8 cellular contexts compared by ENCODE assay signal in genomic region chr7:74660202-74660601, GRCh38. TPM values are rescaled to one million over a fixed set of nuclear protein-coding genes. Genes with fewer than 3 reads are reported as not detected.
A peak's percentile ranks its signal among the peaks of the same experiment; 100 is the strongest.
DNase-seq lines count a peak whose midpoint lies in the region; ATAC-seq and TF ChIP-seq lines count a peak whose summit lies in the region.
"Not testable (repeated sequence)": the region's sequence is repeated elsewhere in the genome, so short reads cannot be mapped to it uniquely, and the experiment has no call there.

No MANE protein-coding gene starts in this region.

- H3K9me3 ChIP-seq in CD4-positive, alpha-beta memory T cell (ENCODE audit: control insufficient read depth in 1 of 2, low read length in 2 of 2); T-helper 17 cell (ENCODE audit: control insufficient read depth, low read length, poor library complexity, severe bottlenecking); left lung; parathyroid adenoma (ENCODE audit: control insufficient read depth, low read length); testis: not testable (repeated sequence)

- H3K4me2 ChIP-seq in parathyroid adenoma (ENCODE audit: low read length) = peak overlapping the region; percentile 90

- not testable (repeated sequence) for ATAC-seq in T-helper 17 cell; activated naive CD8-positive, alpha-beta T cell treated with anti-CD3 and anti-CD28 coated beads, Interleukin-2, amount 50 U/mL, for 24 hours; left lung

- POLR2A ChIA-PET in CD4-positive, alpha-beta memory T cell (lab: Charles Lee; ENCODE audit: partially characterized antibody) = not testable (repeated sequence)

- peak overlapping the region; percentile 36 for H3K27ac ChIP-seq in CD4-positive, alpha-beta memory T cell (ENCODE audit: low read depth, low read length)
- H3K27ac ChIP-seq in left lung (peak overlapping the region; percentile 83 to 98), testis (peak overlapping the region; percentile 44 to 100)
- H3K27ac ChIP-seq in parathyroid adenoma = not testable (repeated sequence)

- peaks cover 0 to 34% of the 10 kb centered on the region in 2 donors for H3K36me3 Mint-ChIP-seq in CD4-positive, alpha-beta memory T cell
- H3K36me3 Mint-ChIP-seq in IgD-negative memory B cell; T-helper 17 cell (ENCODE audit: low read depth): not testable (repeated sequence)
- H3K36me3 Mint-ChIP-seq in activated naive CD8-positive, alpha-beta T cell treated with anti-CD3 and anti-CD28 coated beads, Interleukin-2, amount 50 U/mL, for 24 hours (ENCODE audit: low read depth) = peaks cover 31% of the 10 kb centered on the region

- not testable (repeated sequence) for TF ChIP-seq CTCF in epithelial cell of esophagus (IDR thresholded peaks at IDR 0.05; ENCODE audit: insufficient read depth, low read depth, low read length, missing control alignments); left lung (IDR thresholded peaks at IDR 0.05); parathyroid adenoma (IDR thresholded peaks at IDR 0.05); testis (IDR thresholded peaks at IDR 0.05)

- not testable (repeated sequence) for DNase-seq in CD4-positive, alpha-beta memory T cell; T-helper 17 cell; activated naive CD8-positive, alpha-beta T cell treated with anti-CD3 and anti-CD28 coated beads, Interleukin-2, amount 50 U/mL, for 24 hours; epithelial cell of esophagus (ENCODE audit: low read depth); testis
- peak in 1 of 2 donors; percentile 30 for DNase-seq in left lung

- H3K79me2 ChIP-seq in parathyroid adenoma = peaks cover 61% of the 10 kb centered on the region

- CTCF ChIA-PET in CD4-positive, alpha-beta memory T cell (lab: Charles Lee; ENCODE audit: partially characterized antibody) = interaction anchor here (1.1 to 1.9 kb wide), 2 partner anchors 12 to 16 kb away, joined by 3 to 6 read pairs; no protein-coding TSS in a partner anchor

- H3K27ac Mint-ChIP-seq in CD4-positive, alpha-beta memory T cell = peak overlapping the region; percentile 76 to 95 (median 90)
- H3K27ac Mint-ChIP-seq in IgD-negative memory B cell (peak overlapping the region; percentile 96 to 99 (median 99)), T-helper 17 cell (peak overlapping the region; percentile 98)
- H3K27ac Mint-ChIP-seq in activated naive CD8-positive, alpha-beta T cell treated with anti-CD3 and anti-CD28 coated beads, Interleukin-2, amount 50 U/mL, for 24 hours = peak overlapping the region; percentile 98

- peaks cover 50% of the 10 kb centered on the region for H3K4me1 ChIP-seq in CD4-positive, alpha-beta memory T cell (ENCODE audit: insufficient read depth, low read length)
- H3K4me1 ChIP-seq in left lung (peaks cover 35 to 81% of the 10 kb centered on the region in 2 donors), parathyroid adenoma (peaks cover 23% of the 10 kb centered on the region), testis (peaks cover 61% of the 10 kb centered on the region)

- H3K4me1 Mint-ChIP-seq in CD4-positive, alpha-beta memory T cell = peaks cover 31 to 70% (median 52%) of the 10 kb centered on the region in 4 donors
- H3K4me1 Mint-ChIP-seq in IgD-negative memory B cell = peaks cover 44 to 56% (median 52%) of the 10 kb centered on the region in 3 donors
- H3K4me1 Mint-ChIP-seq in T-helper 17 cell = peaks cover 52% of the 10 kb centered on the region
- H3K4me1 Mint-ChIP-seq in activated naive CD8-positive, alpha-beta T cell treated with anti-CD3 and anti-CD28 coated beads, Interleukin-2, amount 50 U/mL, for 24 hours = peaks cover 73% of the 10 kb centered on the region

- not testable (repeated sequence) for H3K9me3 Mint-ChIP-seq in CD4-positive, alpha-beta memory T cell; IgD-negative memory B cell; activated naive CD8-positive, alpha-beta T cell treated with anti-CD3 and anti-CD28 coated beads, Interleukin-2, amount 50 U/mL, for 24 hours

- H2AFZ ChIP-seq in parathyroid adenoma = not testable (repeated sequence)

- H3K4me3 ChIP-seq in CD4-positive, alpha-beta memory T cell (ENCODE audit: low read length in 2 of 2) = peak overlapping the region in 1 of 2 donors; percentile 7
- H3K4me3 ChIP-seq in epithelial cell of esophagus (ENCODE audit: low read length) (peak overlapping the region; percentile 59), left lung (peak overlapping the region in 1 of 2 donors; percentile 100), parathyroid adenoma (ENCODE audit: low read depth, low read length) (peak overlapping the region; percentile 31), testis (peak overlapping the region; percentile 6 to 64)

- H3K27me3 Mint-ChIP-seq in CD4-positive, alpha-beta memory T cell; IgD-negative memory B cell; T-helper 17 cell; activated naive CD8-positive, alpha-beta T cell treated with anti-CD3 and anti-CD28 coated beads, Interleukin-2, amount 50 U/mL, for 24 hours: not testable (repeated sequence)

- TF ChIP-seq POLR2A in testis (IDR thresholded peaks at IDR 0.05) = not testable (repeated sequence)

- H3K9ac ChIP-seq in parathyroid adenoma = not testable (repeated sequence)

- intact Hi-C loops in CD4-positive, alpha-beta memory T cell (cut with micrococcal nuclease) = loop anchor here (1.0 kb wide), 1 partner anchor 9 kb away; no protein-coding TSS in a partner anchor
- intact Hi-C loops in left lung (cut with DNase I); testis (cut with DNase I; ENCODE audit: low total_unique reads): not testable (repeated sequence)

- peak overlapping the region; percentile 76 to 93 (median 87) for H3K4me3 Mint-ChIP-seq in CD4-positive, alpha-beta memory T cell
- peak overlapping the region; percentile 91 to 97 (median 94) for H3K4me3 Mint-ChIP-seq in IgD-negative memory B cell
- peak overlapping the region; percentile 96 for H3K4me3 Mint-ChIP-seq in T-helper 17 cell
- peak overlapping the region; percentile 87 for H3K4me3 Mint-ChIP-seq in activated naive CD8-positive, alpha-beta T cell treated with anti-CD3 and anti-CD28 coated beads, Interleukin-2, amount 50 U/mL, for 24 hours

- H3K36me3 ChIP-seq in CD4-positive, alpha-beta memory T cell (ENCODE audit: insufficient read depth, low read length); left lung; parathyroid adenoma (ENCODE audit: control insufficient read depth, insufficient read depth, low read length); testis (ENCODE audit: low read depth, missing control alignments): not testable (repeated sequence)

- H3K27me3 ChIP-seq in CD4-positive, alpha-beta memory T cell (ENCODE audit: insufficient read depth, low read length); left lung; parathyroid adenoma (ENCODE audit: control insufficient read depth, insufficient read depth, low read length); testis: not testable (repeated sequence)

- 54 to 57% methylated on average over 18 of the region's 18 CpGs for WGBS in testis, 2 donors

RNA-seq across cellular contexts. Expression of gene GTF2I, which starts 2.7 kb away (rescaled TPM):
- 100 to 1,000 TPM; 144 to 156 TPM for total RNA-seq in CD4-positive, alpha-beta memory T cell
- polyA plus RNA-seq in CD4-positive, alpha-beta memory T cell = 10 to 100 TPM; 20.5 to 75.1 TPM
- 81.5 TPM for polyA plus RNA-seq in IgD-negative memory B cell
- total RNA-seq in T-helper 17 cell = 100 to 1,000 TPM; 127 to 141 TPM
- 100 to 1,000 TPM; 220 to 244 TPM for total RNA-seq in left lung
- total RNA-seq in testis = 100 to 1,000 TPM; 208 to 210 TPM
- polyA plus RNA-seq in testis (ENCODE audit: insufficient read depth, low read depth, low replicate concordance) = 83.4 TPM
